In genomic region chr4:118835896-118836762, GRCh38 we compare ENCODE assay signal across 1 cellular context.
A peak's percentile ranks its signal among the peaks of the same experiment; 100 is the strongest.
TF ChIP-seq lines count a peak whose summit lies in the region.

TSS of gene SEC24D (minus strand) at chr4:118836126. CDS start at chr4:118833696, 2,430 bp downstream.

TF ChIP-seq in HepG2, 621 proteins besides CTCF, POLR2A, EP300 and RAD21 (continued from another document and continues in another):
- TF ChIP-seq ETS1 (CRISPR knock-in tag; IDR thresholded peaks at IDR 0.05) (no peak), TBL1XR1 (IDR thresholded peaks at IDR 0.05; ENCODE audit: borderline replicate concordance, low read length, partially characterized antibody) (no peak), ZNF337 (CRISPR knock-in tag; IDR thresholded peaks at IDR 0.05; ENCODE audit: borderline replicate concordance, low read depth) (no peak), JUND (CRISPR knock-in tag; IDR thresholded peaks at IDR 0.05) (no peak), TIGD3 (CRISPR knock-in tag; IDR thresholded peaks at IDR 0.05; ENCODE audit: borderline replicate concordance) (no peak), DR1 (CRISPR knock-in tag; IDR thresholded peaks at IDR 0.05) (peak; percentile 27; the same call in 1 of the 2 replicates), CENPX (CRISPR knock-in tag; IDR thresholded peaks at IDR 0.05) (no peak), MED1 (CRISPR knock-in tag; IDR thresholded peaks at IDR 0.05) (peak; percentile 28; the same call in 1 of the 2 replicates), SKIL (CRISPR knock-in tag; IDR thresholded peaks at IDR 0.05; ENCODE audit: borderline replicate concordance) (no peak), THAP11 (CRISPR knock-in tag; IDR thresholded peaks at IDR 0.05) (no peak), ZNF605 (CRISPR knock-in tag; IDR thresholded peaks at IDR 0.05) (no peak), MXD3 (CRISPR knock-in tag; IDR thresholded peaks at IDR 0.05) (peak; percentile 13), GTF2F1 (IDR thresholded peaks at IDR 0.05; ENCODE audit: low read length) (no peak), MAZ (IDR thresholded peaks at IDR 0.05; ENCODE audit: borderline replicate concordance, low read depth, low read length) (peak; percentile 21), MAZ (CRISPR knock-in tag; IDR thresholded peaks at IDR 0.05; ENCODE audit: low read depth) (peak; percentile 18; the same call in 1 of the 2 replicates), MIER3 (CRISPR knock-in tag; IDR thresholded peaks at IDR 0.05; ENCODE audit: borderline replicate concordance) (no peak), HNRNPH1 (optimal IDR thresholded peaks at IDR 0.05; ENCODE audit: low read depth, low read length) (no peak), PAF1 (CRISPR knock-in tag; IDR thresholded peaks at IDR 0.05) (no peak), SKI (IDR thresholded peaks at IDR 0.05; ENCODE audit: partially characterized antibody) (no peak), ZNF672 (CRISPR knock-in tag; IDR thresholded peaks at IDR 0.05) (no peak), PHB2 (IDR thresholded peaks at IDR 0.05; ENCODE audit: partially characterized antibody) (no peak), ZEB1 (IDR thresholded peaks at IDR 0.05; ENCODE audit: insufficient replicate concordance, low read depth) (no peak), ZFP62 (CRISPR knock-in tag; IDR thresholded peaks at IDR 0.05) (no peak), ZNF770 (CRISPR knock-in tag; IDR thresholded peaks at IDR 0.05) (no peak), ZNF326 (CRISPR knock-in tag; IDR thresholded peaks at IDR 0.05; ENCODE audit: borderline replicate concordance) (no peak), KDM2A (CRISPR knock-in tag; IDR thresholded peaks at IDR 0.05; ENCODE audit: borderline replicate concordance, low read depth) (no peak; the same call in 1 of the 2 replicates), TBP (CRISPR knock-in tag; IDR thresholded peaks at IDR 0.05) (no peak), TP53 (CRISPR knock-in tag; conservative IDR thresholded peaks at IDR 0.05) (no peak), CHD2 (IDR thresholded peaks at IDR 0.05; ENCODE audit: low read depth, low read length) (no peak), PATZ1 (CRISPR knock-in tag; IDR thresholded peaks at IDR 0.05) (peak; percentile 14; the same call in 1 of the 2 replicates), POLR2AphosphoS2 (IDR thresholded peaks at IDR 0.05; ENCODE audit: low read depth, low read length) (no peak), ELF4 (CRISPR knock-in tag; IDR thresholded peaks at IDR 0.05; ENCODE audit: borderline replicate concordance) (no peak), HOMEZ (CRISPR knock-in tag; IDR thresholded peaks at IDR 0.05; ENCODE audit: low read depth) (no peak), RARG (CRISPR knock-in tag; IDR thresholded peaks at IDR 0.05; ENCODE audit: low read depth) (no peak), PITX1 (CRISPR knock-in tag; IDR thresholded peaks at IDR 0.05) (no peak), ZNF761 (CRISPR knock-in tag; conservative IDR thresholded peaks at IDR 0.05) (no peak), HOXA5 (CRISPR knock-in tag; IDR thresholded peaks at IDR 0.05) (no peak), EZH2 (conservative IDR thresholded peaks at IDR 0.05; ENCODE audit: low read depth, low read length) (no peak), NFRKB (IDR thresholded peaks at IDR 0.05) (no peak), MAF1 (CRISPR knock-in tag; IDR thresholded peaks at IDR 0.05; ENCODE audit: borderline replicate concordance) (no peak), BRF2 (CRISPR knock-in tag; IDR thresholded peaks at IDR 0.05) (peak; percentile 77), ZNF790 (CRISPR knock-in tag; IDR thresholded peaks at IDR 0.05; ENCODE audit: borderline replicate concordance) (no peak), HOXA3 (CRISPR knock-in tag; IDR thresholded peaks at IDR 0.05) (peak; percentile 43; the same call in 1 of the 2 replicates), ZNF253 (CRISPR knock-in tag; IDR thresholded peaks at IDR 0.05; ENCODE audit: borderline replicate concordance) (no peak), NR1H2 (CRISPR knock-in tag; IDR thresholded peaks at IDR 0.05; ENCODE audit: borderline replicate concordance, low read depth) (0 out of 2 replicates have a peak, but pooled peaks have one; percentile 33), DBP (CRISPR knock-in tag; IDR thresholded peaks at IDR 0.05; ENCODE audit: not compliant biosample characterization) (no peak), ZNF7 (CRISPR knock-in tag; IDR thresholded peaks at IDR 0.05) (no peak), ZBTB8A (CRISPR knock-in tag; IDR thresholded peaks at IDR 0.05; ENCODE audit: borderline replicate concordance, low read depth) (no peak), ZBTB20 (CRISPR knock-in tag; IDR thresholded peaks at IDR 0.05; ENCODE audit: borderline replicate concordance, low read depth) (no peak), CHD4 (IDR thresholded peaks at IDR 0.05; ENCODE audit: borderline replicate concordance, low read length) (no peak), SMAD1 (CRISPR knock-in tag; IDR thresholded peaks at IDR 0.05; ENCODE audit: borderline replicate concordance, low read depth) (no peak), HDAC2 (CRISPR knock-in tag; IDR thresholded peaks at IDR 0.05) (no peak; the same call in 1 of the 2 replicates), ETV6 (CRISPR knock-in tag; conservative IDR thresholded peaks at IDR 0.05) (no peak; the same call in 1 of the 2 replicates), HNRNPLL (IDR thresholded peaks at IDR 0.05; ENCODE audit: low read depth, low read length, poor library complexity, severe bottlenecking) (peak; percentile 70), THAP8 (CRISPR knock-in tag; IDR thresholded peaks at IDR 0.05; ENCODE audit: borderline replicate concordance) (no peak), NR2F2 (IDR thresholded peaks at IDR 0.05; ENCODE audit: borderline replicate concordance, low read depth) (no peak), KLF12 (CRISPR knock-in tag; IDR thresholded peaks at IDR 0.05; ENCODE audit: borderline replicate concordance) (no peak), MXD1 (CRISPR knock-in tag; IDR thresholded peaks at IDR 0.05) (no peak), RFX5 (IDR thresholded peaks at IDR 0.05; ENCODE audit: low read depth, low read length) (no peak), KAT7 (CRISPR knock-in tag; IDR thresholded peaks at IDR 0.05; ENCODE audit: borderline replicate concordance) (no peak), ZNF34 (CRISPR knock-in tag; IDR thresholded peaks at IDR 0.05; ENCODE audit: borderline replicate concordance) (no peak), KLF9 (CRISPR knock-in tag; IDR thresholded peaks at IDR 0.05; ENCODE audit: low read depth) (no peak), GABPA (IDR thresholded peaks at IDR 0.05; ENCODE audit: low read depth, low read length) (no peak), GABPA (CRISPR knock-in tag; IDR thresholded peaks at IDR 0.05; ENCODE audit: low read depth) (0 out of 2 replicates have a peak, but pooled peaks have one; percentile 21)
